ENCODE assay signal across 1 cellular context in the genomic region with DNA sequence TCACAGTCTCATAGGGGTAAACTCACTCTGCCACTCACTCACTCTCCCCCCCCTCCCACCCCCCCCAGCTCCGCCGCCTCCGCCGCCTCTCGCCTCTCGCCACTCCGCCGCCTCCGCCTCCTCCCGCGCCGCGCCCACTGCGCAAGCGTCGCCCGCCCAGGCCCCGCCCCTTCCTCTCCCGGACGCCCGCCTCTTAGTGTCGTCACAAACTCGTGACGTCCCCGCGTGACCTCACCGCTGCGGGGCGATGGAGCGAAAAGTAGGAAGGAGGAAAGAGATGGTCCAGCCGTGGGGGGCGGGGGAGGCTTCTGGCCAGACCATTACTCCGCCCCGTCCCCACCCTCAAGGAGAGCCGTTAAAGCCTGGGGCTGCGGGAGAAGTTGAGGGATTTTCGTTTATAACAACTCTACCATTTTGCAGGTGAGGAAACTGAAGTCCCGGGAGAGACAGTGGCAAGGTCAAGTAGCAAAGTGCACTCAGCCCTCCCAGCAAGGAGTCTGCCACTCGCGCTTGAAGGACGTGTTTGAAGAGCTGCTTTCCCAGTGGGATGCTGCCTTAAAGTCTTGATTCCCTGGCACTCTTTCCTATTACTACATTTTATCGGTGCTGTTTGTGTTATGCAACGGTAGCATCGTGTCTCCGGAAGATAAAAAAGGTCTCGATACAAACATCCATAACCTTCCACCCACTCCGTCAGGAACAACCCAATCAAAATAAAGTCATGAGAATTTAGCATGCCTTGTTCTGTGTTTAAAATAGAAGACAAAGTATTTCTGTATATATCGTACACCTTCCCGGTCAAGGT.
TF ChIP-seq lines count a peak whose summit lies in the region.

A gene (minus strand): TSS at position 29 of the 805 bp plus-strand sequence. CDS start 164 bp downstream, outside the sequence.

TF ChIP-seq in GM12878, 131 proteins besides CTCF, POLR2A, EP300 and RAD21 (continued from another document):
- TF ChIP-seq, protein P1, sequence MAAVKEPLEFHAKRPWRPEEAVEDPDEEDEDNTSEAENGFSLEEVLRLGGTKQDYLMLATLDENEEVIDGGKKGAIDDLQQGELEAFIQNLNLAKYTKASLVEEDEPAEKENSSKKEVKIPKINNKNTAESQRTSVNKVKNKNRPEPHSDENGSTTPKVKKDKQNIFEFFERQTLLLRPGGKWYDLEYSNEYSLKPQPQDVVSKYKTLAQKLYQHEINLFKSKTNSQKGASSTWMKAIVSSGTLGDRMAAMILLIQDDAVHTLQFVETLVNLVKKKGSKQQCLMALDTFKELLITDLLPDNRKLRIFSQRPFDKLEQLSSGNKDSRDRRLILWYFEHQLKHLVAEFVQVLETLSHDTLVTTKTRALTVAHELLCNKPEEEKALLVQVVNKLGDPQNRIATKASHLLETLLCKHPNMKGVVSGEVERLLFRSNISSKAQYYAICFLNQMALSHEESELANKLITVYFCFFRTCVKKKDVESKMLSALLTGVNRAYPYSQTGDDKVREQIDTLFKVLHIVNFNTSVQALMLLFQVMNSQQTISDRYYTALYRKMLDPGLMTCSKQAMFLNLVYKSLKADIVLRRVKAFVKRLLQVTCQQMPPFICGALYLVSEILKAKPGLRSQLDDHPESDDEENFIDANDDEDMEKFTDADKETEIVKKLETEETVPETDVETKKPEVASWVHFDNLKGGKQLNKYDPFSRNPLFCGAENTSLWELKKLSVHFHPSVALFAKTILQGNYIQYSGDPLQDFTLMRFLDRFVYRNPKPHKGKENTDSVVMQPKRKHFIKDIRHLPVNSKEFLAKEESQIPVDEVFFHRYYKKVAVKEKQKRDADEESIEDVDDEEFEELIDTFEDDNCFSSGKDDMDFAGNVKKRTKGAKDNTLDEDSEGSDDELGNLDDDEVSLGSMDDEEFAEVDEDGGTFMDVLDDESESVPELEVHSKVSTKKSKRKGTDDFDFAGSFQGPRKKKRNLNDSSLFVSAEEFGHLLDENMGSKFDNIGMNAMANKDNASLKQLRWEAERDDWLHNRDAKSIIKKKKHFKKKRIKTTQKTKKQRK (IDR thresholded peaks at IDR 0.05; ENCODE audit: low read depth, low read length): no peak
- TF ChIP-seq SREBF1 (IDR thresholded peaks at IDR 0.05; ENCODE audit: low read length) (no peak), PML (IDR thresholded peaks at IDR 0.05; ENCODE audit: low read length) (no peak), POLR2AphosphoS2 (IDR thresholded peaks at IDR 0.05; ENCODE audit: low read depth, low read length) (no peak), POU2F2 (IDR thresholded peaks at IDR 0.05; ENCODE audit: borderline replicate concordance, low read depth, low read length) (no peak), NFIC (IDR thresholded peaks at IDR 0.05; ENCODE audit: low read depth, low read length) (no peak), CBX5 (IDR thresholded peaks at IDR 0.05; ENCODE audit: low read depth) (no peak), IRF4 (IDR thresholded peaks at IDR 0.05; ENCODE audit: low read depth, low read length) (no peak), SREBF2 (IDR thresholded peaks at IDR 0.05; ENCODE audit: low read length) (no peak; the same call in 1 of the 2 replicates), ASH2L (IDR thresholded peaks at IDR 0.05; ENCODE audit: borderline replicate concordance, low read depth) (no peak; the same call in 1 of the 2 replicates), SMC3 (IDR thresholded peaks at IDR 0.05; ENCODE audit: borderline replicate concordance, low read length) (no peak)
- TF ChIP-seq, protein P2, sequence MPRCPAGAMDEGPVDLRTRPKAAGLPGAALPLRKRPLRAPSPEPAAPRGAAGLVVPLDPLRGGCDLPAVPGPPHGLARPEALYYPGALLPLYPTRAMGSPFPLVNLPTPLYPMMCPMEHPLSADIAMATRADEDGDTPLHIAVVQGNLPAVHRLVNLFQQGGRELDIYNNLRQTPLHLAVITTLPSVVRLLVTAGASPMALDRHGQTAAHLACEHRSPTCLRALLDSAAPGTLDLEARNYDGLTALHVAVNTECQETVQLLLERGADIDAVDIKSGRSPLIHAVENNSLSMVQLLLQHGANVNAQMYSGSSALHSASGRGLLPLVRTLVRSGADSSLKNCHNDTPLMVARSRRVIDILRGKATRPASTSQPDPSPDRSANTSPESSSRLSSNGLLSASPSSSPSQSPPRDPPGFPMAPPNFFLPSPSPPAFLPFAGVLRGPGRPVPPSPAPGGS (IDR thresholded peaks at IDR 0.05; ENCODE audit: borderline replicate concordance, insufficient read depth, low read depth, low read length, poor library complexity, severe bottlenecking): no peak
